20 cellular contexts compared by ENCODE assay signal in genomic region chr14:93923586-93923985, GRCh38. TPM values are rescaled to one million over a fixed set of nuclear protein-coding genes. Genes with fewer than 3 reads are reported as not detected.
DNase-seq lines count a peak whose midpoint lies in the region; ATAC-seq and TF ChIP-seq lines count a peak whose summit lies in the region.
"Had no signal": no experiment of that assay in that cellular context is flagged by ENCODE, and none has a peak within 500 bp of the region (broad histone marks: within the 10 kb centered on the region; RNA-seq: fewer than 3 reads in every experiment).

No MANE protein-coding gene starts in this region.

- peak overlapping the region; percentile 29 for H3K4me3 Mint-ChIP-seq in neural crest cell
- H3K4me3 Mint-ChIP-seq: CD4-positive, alpha-beta T cell; IgD-negative memory B cell; T-helper 1 cell treated with Interleukin-12 subunit alpha and Interleukin-12 subunit beta and Interleukin-4 antibody, amounts not matched to agents 30 μg/mL and 1 μg/mL, for 36 hours had no signal

- H3K9me3 Mint-ChIP-seq in neural crest cell = no peaks in the 10 kb centered on the region
- H3K9me3 Mint-ChIP-seq: CD4-positive, alpha-beta T cell had no signal

- H3K27ac Mint-ChIP-seq in neural crest cell (ENCODE audit: unreplicated experiment) = no peak overlapping the region
- H3K27ac Mint-ChIP-seq: CD4-positive, alpha-beta T cell; IgD-negative memory B cell; T-helper 1 cell treated with Interleukin-12 subunit alpha and Interleukin-12 subunit beta and Interleukin-4 antibody, amounts not matched to agents 30 μg/mL and 1 μg/mL, for 36 hours had no signal

- no peak for ATAC-seq in esophagus mucosa
- ATAC-seq: Right ventricle myocardium inferior had no signal

- no peaks in the 10 kb centered on the region for H3K36me3 Mint-ChIP-seq in neural crest cell (ENCODE audit: low read depth)
- H3K36me3 Mint-ChIP-seq: IgD-negative memory B cell had no signal

- no peak for TF ChIP-seq CTCF in neural crest cell (conservative IDR thresholded peaks at IDR 0.05)

- H3K4me1 Mint-ChIP-seq in neural crest cell = peaks cover 37% of the 10 kb centered on the region

- H3K27me3 Mint-ChIP-seq in neural crest cell (ENCODE audit: low read depth) = peaks cover 5% of the 10 kb centered on the region
- H3K27me3 Mint-ChIP-seq: CD4-positive, alpha-beta T cell had no signal

- DNase-seq in DMS53 (lab: John Stamatoyannopoulos, UW) = peak; percentile 23
- DNase-seq in DMS53 treated with DMSO at 0.1 percent for 48 hours (lab: John Stamatoyannopoulos, UW; ENCODE audit: unreplicated experiment) = no peak
- DNase-seq in NCI-H1092 treated with DMSO at 0.1 percent for 48 hours (lab: John Stamatoyannopoulos, UW) = peak; percentile 5
- DNase-seq in NCI-H345 (lab: John Stamatoyannopoulos, UW) = peak; percentile 82
- no peak for DNase-seq in neural crest cell (ENCODE audit: low read depth, low spot score)
- no peak for DNase-seq in NCI-H2029 (lab: John Stamatoyannopoulos, UW)
- no peak for DNase-seq in HuH-7.5 (ENCODE audit: low spot score)
- DNase-seq: ACHN; Caco-2; CD4-positive, alpha-beta T cell; NCI-H1436; NCI-H2029 treated with DMSO at 0.1 percent for 48 hours; NCI-H82 had no signal

RNA-seq across cellular contexts. Expression of gene FAM181A, which starts 3.6 kb away (rescaled TPM):
- total RNA-seq in neural crest cell = 13.4 and 14.7 TPM in 2 replicates
- total RNA-seq in esophagus mucosa = not detected
- total RNA-seq: Caco-2; CD4-positive, alpha-beta T cell; H4; NCI-H460; Right ventricle myocardium inferior; SK-MEL-5 had no signal

RNA-seq across cellular contexts. Expression of gene ASB2, which starts 52.8 kb away (rescaled TPM):
- 3.0 and 3.5 TPM in 2 replicates for total RNA-seq in neural crest cell
- 1.00 TPM for total RNA-seq in esophagus mucosa
- total RNA-seq: Caco-2, H4, NCI-H460 had no signal

Comparison
In these comparisons a context has a peak if more than half of its experiments do, and no peak if none do; other contexts are left out.
1. DNase-seq: peak in DMS53 (single experiment), NCI-H1092 treated with DMSO at 0.1 percent for 48 hours (single experiment) and NCI-H345 (single experiment); none in DMS53 treated with DMSO at 0.1 percent for 48 hours (single experiment), neural crest cell (single experiment), NCI-H2029 (single experiment) and HuH-7.5 (single experiment).
2. RNA of gene FAM181A, which starts 3.6 kb away (total RNA-seq): 13.4 to 14.7 TPM in neural crest cell; not detected in esophagus mucosa (single experiment); every median in the first group is over 10 times any median in the second.